In the genomic region with DNA sequence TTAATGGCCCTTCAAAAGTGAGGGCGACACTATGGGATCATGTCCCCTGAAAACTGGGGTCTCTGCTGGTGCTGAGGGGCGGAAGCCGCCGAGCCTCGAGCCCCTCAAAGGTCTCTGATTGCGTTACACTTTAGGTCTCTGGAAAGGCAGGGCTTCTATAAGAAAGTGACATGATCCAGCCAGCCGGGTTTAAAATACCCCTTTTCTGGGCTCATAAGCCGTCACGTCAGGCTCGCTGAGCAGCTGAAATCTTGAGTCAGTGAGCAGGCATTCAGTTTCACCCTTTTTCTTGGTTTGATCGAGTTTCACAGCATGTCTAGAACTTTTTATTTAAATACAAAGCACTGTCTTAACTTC, we compare ENCODE assay signal across 1 cellular context.
TF ChIP-seq lines count a peak whose summit lies in the region.

No MANE protein-coding gene starts in this region.

TF ChIP-seq in HEK293, 187 proteins besides CTCF, POLR2A, EP300 and RAD21 (continued from another document):
- peak; percentile 63 for TF ChIP-seq PRDM10 (tag by site-specific recombination; IDR thresholded peaks at IDR 0.05)
- TF ChIP-seq ZNF830 (tag by site-specific recombination; IDR thresholded peaks at IDR 0.05; ENCODE audit: low read depth): no peak
- no peak for TF ChIP-seq KLF17 (tag by site-specific recombination; IDR thresholded peaks at IDR 0.05)
- no peak for TF ChIP-seq ZNF623 (tag by site-specific recombination; IDR thresholded peaks at IDR 0.05)
- TF ChIP-seq HIC1 (tag by site-specific recombination; IDR thresholded peaks at IDR 0.05): no peak
- TF ChIP-seq ZNF664 (tag by site-specific recombination; IDR thresholded peaks at IDR 0.05): no peak
- TF ChIP-seq, protein P1, sequence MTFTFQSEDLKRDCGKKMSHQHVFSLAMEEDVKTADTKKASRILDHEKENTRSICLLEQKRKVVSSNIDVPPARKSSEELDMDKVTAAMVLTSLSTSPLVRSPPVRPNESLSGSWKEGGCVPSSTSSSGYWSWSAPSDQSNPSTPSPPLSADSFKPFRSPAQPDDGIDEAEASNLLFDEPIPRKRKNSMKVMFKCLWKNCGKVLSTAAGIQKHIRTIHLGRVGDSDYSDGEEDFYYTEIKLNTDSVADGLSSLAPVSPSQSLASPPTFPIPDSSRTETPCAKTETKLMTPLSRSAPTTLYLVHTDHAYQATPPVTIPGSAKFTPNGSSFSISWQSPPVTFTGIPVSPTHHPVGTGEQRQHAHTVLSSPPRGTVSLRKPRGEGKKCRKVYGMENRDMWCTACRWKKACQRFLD (tag by site-specific recombination; IDR thresholded peaks at IDR 0.05): no peak
- no peak for TF ChIP-seq RBAK (tag by site-specific recombination; IDR thresholded peaks at IDR 0.05)
- 0 out of 2 replicates have a peak, but pooled peaks have one; percentile 7 for TF ChIP-seq SCRT2 (tag by site-specific recombination; IDR thresholded peaks at IDR 0.05)
- peak; percentile 60; the same call in 1 of the 2 replicates for TF ChIP-seq ZNF335 (tag by site-specific recombination; conservative IDR thresholded peaks at IDR 0.05)
- TF ChIP-seq, protein P2, sequence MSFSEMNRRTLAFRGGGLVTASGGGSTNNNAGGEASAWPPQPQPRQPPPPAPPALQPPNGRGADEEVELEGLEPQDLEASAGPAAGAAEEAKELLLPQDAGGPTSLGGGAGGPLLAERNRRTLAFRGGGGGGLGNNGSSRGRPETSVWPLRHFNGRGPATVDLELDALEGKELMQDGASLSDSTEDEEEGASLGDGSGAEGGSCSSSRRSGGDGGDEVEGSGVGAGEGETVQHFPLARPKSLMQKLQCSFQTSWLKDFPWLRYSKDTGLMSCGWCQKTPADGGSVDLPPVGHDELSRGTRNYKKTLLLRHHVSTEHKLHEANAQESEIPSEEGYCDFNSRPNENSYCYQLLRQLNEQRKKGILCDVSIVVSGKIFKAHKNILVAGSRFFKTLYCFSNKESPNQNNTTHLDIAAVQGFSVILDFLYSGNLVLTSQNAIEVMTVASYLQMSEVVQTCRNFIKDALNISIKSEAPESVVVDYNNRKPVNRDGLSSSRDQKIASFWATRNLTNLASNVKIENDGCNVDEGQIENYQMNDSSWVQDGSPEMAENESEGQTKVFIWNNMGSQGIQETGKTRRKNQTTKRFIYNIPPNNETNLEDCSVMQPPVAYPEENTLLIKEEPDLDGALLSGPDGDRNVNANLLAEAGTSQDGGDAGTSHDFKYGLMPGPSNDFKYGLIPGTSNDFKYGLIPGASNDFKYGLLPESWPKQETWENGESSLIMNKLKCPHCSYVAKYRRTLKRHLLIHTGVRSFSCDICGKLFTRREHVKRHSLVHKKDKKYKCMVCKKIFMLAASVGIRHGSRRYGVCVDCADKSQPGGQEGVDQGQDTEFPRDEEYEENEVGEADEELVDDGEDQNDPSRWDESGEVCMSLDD (tag by site-specific recombination; IDR thresholded peaks at IDR 0.05): peak; percentile 32; the same call in 1 of the 2 replicates
- no peak for TF ChIP-seq ZSCAN5A (tag by site-specific recombination; IDR thresholded peaks at IDR 0.05)
